In genomic region chr3:125478321-125478720, GRCh38 we compare ENCODE assay signal across 27 cellular contexts. TPM values are rescaled to one million over a fixed set of nuclear protein-coding genes. Genes with fewer than 3 reads are reported as not detected.
DNase-seq lines count a peak whose midpoint lies in the region; ATAC-seq and TF ChIP-seq lines count a peak whose summit lies in the region.
"Had no signal": no experiment of that assay in that cellular context is flagged by ENCODE, and none has a peak within 500 bp of the region (broad histone marks: within the 10 kb centered on the region; RNA-seq: fewer than 3 reads in every experiment).

No MANE protein-coding gene starts in this region.

- no peak overlapping the region for H4K5ac ChIP-seq in IMR-90 (ENCODE audit: low read depth, low read length)

- H3K36me3 ChIP-seq in IMR-90 (ENCODE audit: control insufficient read depth, insufficient read depth, low read length): peaks cover 19% of the 10 kb centered on the region
- no peaks in the 10 kb centered on the region for H3K36me3 ChIP-seq in neural progenitor cell
- H3K36me3 ChIP-seq in CD4-positive, alpha-beta memory T cell (ENCODE audit: insufficient read depth, low read length): peaks cover 7% of the 10 kb centered on the region

- H3K4me2 ChIP-seq in IMR-90 (ENCODE audit: low read depth, low read length) (no peak overlapping the region), neural progenitor cell (no peak overlapping the region)

- H3K36me3 Mint-ChIP-seq in neural progenitor cell: peaks cover 22% of the 10 kb centered on the region
- peaks cover 39 to 40% of the 10 kb centered on the region in 2 donors for H3K36me3 Mint-ChIP-seq in CD4-positive, alpha-beta memory T cell

- no peaks in the 10 kb centered on the region for H3K79me2 ChIP-seq in neural progenitor cell (ENCODE audit: low read depth)

- POLR2A ChIA-PET in IMR-90 (lab: Charles Lee; ENCODE audit: unreplicated experiment): no interaction called here
- POLR2A ChIA-PET in CD4-positive, alpha-beta memory T cell (lab: Charles Lee; ENCODE audit: partially characterized antibody): no interaction called here

- no peak overlapping the region for H4K91ac ChIP-seq in IMR-90 (ENCODE audit: insufficient read depth, low read depth, low read length)

- no peak for TF ChIP-seq RAD21 in IMR-90 (IDR thresholded peaks at IDR 0.05; ENCODE audit: low read length)

- no peak overlapping the region for H2AK5ac ChIP-seq in IMR-90 (ENCODE audit: low read depth, low read length)

- H3K9me1 ChIP-seq in IMR-90 (ENCODE audit: insufficient read depth, low read length): peaks cover 3% of the 10 kb centered on the region; the same call in 1 of the 2 replicates

- TF ChIP-seq POLR2A in IMR-90 (IDR thresholded peaks at IDR 0.05; ENCODE audit: low read depth, low read length): no peak

- H4K20me1 ChIP-seq in IMR-90 (ENCODE audit: insufficient read depth, low read length) (no peaks in the 10 kb centered on the region; the same call in 1 of the 2 replicates), neural progenitor cell (ENCODE audit: low read depth) (no peaks in the 10 kb centered on the region)

- H3K27ac Mint-ChIP-seq in neural progenitor cell: no peak overlapping the region
- H3K27ac Mint-ChIP-seq in CD4-positive, alpha-beta memory T cell: no peak overlapping the region
- H3K27ac Mint-ChIP-seq: activated naive CD8-positive, alpha-beta T cell treated with anti-CD3 and anti-CD28 coated beads for 36 hours; endodermal cell; IgD-negative memory B cell; immature natural killer cell; nephron; T-helper 17 cell had no signal

- dilution Hi-C loops in IMR-90 (cut with HindIII; ENCODE audit: low sequenced_read_pairs, unreplicated experiment): no loop called here

- no TSS peak for BruUV-seq in IMR-90 (replicated peaks; lab: Mats Ljungman, UMichigan)

- no peak overlapping the region for H3K27ac ChIP-seq in IMR-90 (ENCODE audit: insufficient read depth, low read length)
- peak overlapping the region; percentile 15 for H3K27ac ChIP-seq in neural progenitor cell
- H3K27ac ChIP-seq in CD4-positive, alpha-beta memory T cell (ENCODE audit: low read depth, low read length): no peak overlapping the region
- H3K27ac ChIP-seq: body of pancreas, foreskin keratinocyte, left ventricle myocardium inferior, right lobe of liver had no signal

- H3K4me3 ChIP-seq in IMR-90 (ENCODE audit: insufficient read depth, low read depth, low read length): no peak overlapping the region
- no peak overlapping the region for H3K4me3 ChIP-seq in neural progenitor cell
- no peak overlapping the region for H3K4me3 ChIP-seq in CD4-positive, alpha-beta memory T cell (ENCODE audit: low read length in 2 of 2)
- H3K4me3 ChIP-seq: body of pancreas, GM12878, left ventricle myocardium inferior, MG63, right lobe of liver had no signal

- H3K9me3 Mint-ChIP-seq in neural progenitor cell: no peaks in the 10 kb centered on the region
- no peaks in the 10 kb centered on the region for H3K9me3 Mint-ChIP-seq in CD4-positive, alpha-beta memory T cell
- H3K9me3 Mint-ChIP-seq: activated naive CD8-positive, alpha-beta T cell treated with anti-CD3 and anti-CD28 coated beads for 36 hours; endodermal cell; IgD-negative memory B cell; immature natural killer cell; nephron had no signal

- CTCF ChIA-PET in IMR-90 (lab: Yijun Ruan, JAX): no interaction called here
- CTCF ChIA-PET in CD4-positive, alpha-beta memory T cell (lab: Charles Lee; ENCODE audit: partially characterized antibody): no interaction called here

- H3K18ac ChIP-seq in IMR-90 (ENCODE audit: low read depth, low read length): no peak overlapping the region

- no peaks in the 10 kb centered on the region for H3K27me3 ChIP-seq in IMR-90 (ENCODE audit: control insufficient read depth, insufficient read depth, low read length)
- H3K27me3 ChIP-seq in neural progenitor cell: no peaks in the 10 kb centered on the region
- H3K27me3 ChIP-seq in CD4-positive, alpha-beta memory T cell (ENCODE audit: insufficient read depth, low read length): no peaks in the 10 kb centered on the region
- H3K27me3 ChIP-seq: body of pancreas, foreskin keratinocyte, MG63, right lobe of liver had no signal

- H3K4me3 Mint-ChIP-seq in neural progenitor cell: no peak overlapping the region
- no peak overlapping the region for H3K4me3 Mint-ChIP-seq in CD4-positive, alpha-beta memory T cell
- H3K4me3 Mint-ChIP-seq: activated naive CD8-positive, alpha-beta T cell treated with anti-CD3 and anti-CD28 coated beads for 36 hours; endodermal cell; IgD-negative memory B cell; immature natural killer cell; nephron; T-helper 17 cell had no signal

- H3K4me1 Mint-ChIP-seq in neural progenitor cell: no peaks in the 10 kb centered on the region
- H3K4me1 Mint-ChIP-seq in CD4-positive, alpha-beta memory T cell: peaks cover 0 to under 1% (median 0%) of the 10 kb centered on the region in 4 donors
- H3K4me1 Mint-ChIP-seq: activated naive CD8-positive, alpha-beta T cell treated with anti-CD3 and anti-CD28 coated beads for 36 hours; endodermal cell; IgD-negative memory B cell; immature natural killer cell; nephron; T-helper 17 cell had no signal

- no peak overlapping the region for H3K4ac ChIP-seq in IMR-90 (ENCODE audit: low read depth, low read length)

- peak; percentile 35; the same call in 1 of the 2 replicates for ATAC-seq in IMR-90 (ENCODE audit: low read depth)
- ATAC-seq in HG02885 (IDR thresholded peaks at IDR 0.05; ENCODE audit: poor library complexity, unreplicated experiment): no peak
- ATAC-seq: body of pancreas, foreskin keratinocyte, GM12878, right lobe of liver, T-helper 17 cell had no signal

- no peaks in the 10 kb centered on the region for H3K27me3 Mint-ChIP-seq in neural progenitor cell (ENCODE audit: insufficient read depth, low read depth)
- no peaks in the 10 kb centered on the region for H3K27me3 Mint-ChIP-seq in CD4-positive, alpha-beta memory T cell
- H3K27me3 Mint-ChIP-seq: activated naive CD8-positive, alpha-beta T cell treated with anti-CD3 and anti-CD28 coated beads for 36 hours; IgD-negative memory B cell; T-helper 17 cell had no signal

- no peaks in the 10 kb centered on the region for H3F3A ChIP-seq in neural progenitor cell (ENCODE audit: low read depth)

- H2BK5ac ChIP-seq in IMR-90 (ENCODE audit: low read depth, low read length, poor library complexity, severe bottlenecking): no peak overlapping the region

- no peak overlapping the region for H3K23ac ChIP-seq in IMR-90 (ENCODE audit: low read depth, low read length)

- H2BK120ac ChIP-seq in IMR-90 (ENCODE audit: low read depth, low read length): no peak overlapping the region

- no peak overlapping the region for H4K8ac ChIP-seq in IMR-90 (ENCODE audit: low read depth in 2 of 2, low read length in 2 of 2)

- H2AFZ ChIP-seq in IMR-90 (replicated peaks; ENCODE audit: low read length, poor library complexity): no peak overlapping the region
- no peak overlapping the region for H2AFZ ChIP-seq in neural progenitor cell (replicated peaks)

- H3K14ac ChIP-seq in IMR-90 (replicated peaks; ENCODE audit: low read depth, low read length): no peak overlapping the region

- H3K79me1 ChIP-seq in IMR-90 (ENCODE audit: low read depth in 1 of 2, low read length in 2 of 2): peaks cover 19 to 26% of the 10 kb centered on the region in 2 experiments

- no peak overlapping the region for H2AK9ac ChIP-seq in IMR-90 (replicated peaks; ENCODE audit: low read depth, low read length, poor library complexity)

- no peak overlapping the region for H2BK15ac ChIP-seq in IMR-90 (ENCODE audit: low read depth, low read length)

- H3K56ac ChIP-seq in IMR-90 (ENCODE audit: extremely low read depth, insufficient read depth, low read length): no peak overlapping the region

- H3K9me3 ChIP-seq in IMR-90 (ENCODE audit: control insufficient read depth, insufficient read depth, low read length) (no peaks in the 10 kb centered on the region), neural progenitor cell (ENCODE audit: low read depth) (no peaks in the 10 kb centered on the region)
- no peaks in the 10 kb centered on the region for H3K9me3 ChIP-seq in CD4-positive, alpha-beta memory T cell (ENCODE audit: control insufficient read depth in 1 of 2, low read length in 2 of 2)
- H3K9me3 ChIP-seq: body of pancreas, left ventricle myocardium inferior, MG63, right lobe of liver had no signal

- WGBS in IMR-90 (ENCODE audit: extremely low coverage in 2 of 2, insufficient read length in 1 of 2), 2 experiments: no CpG with 5 or more reads among the region's 2 CpGs

- in situ Hi-C loops in IMR-90 (cut with MboI; ENCODE audit: low sequenced_read_pairs): no loop called here

- H3K9ac ChIP-seq in IMR-90 (ENCODE audit: low read depth, low read length) (no peak overlapping the region), neural progenitor cell (no peak overlapping the region)

- DNase-seq in EH (ENCODE audit: low read depth): peak; percentile 85
- DNase-seq in IMR-90: peak; percentile 66
- peak; percentile 20 for DNase-seq in fibroblast of gingiva (ENCODE audit: low read depth)
- DNase-seq in neural progenitor cell (ENCODE audit: low spot score): no peak
- no peak for DNase-seq in stimulated activated naive CD4-positive, alpha-beta T cell (lab: John Stamatoyannopoulos, UW)
- DNase-seq in CD4-positive, alpha-beta memory T cell: no peak
- DNase-seq in stimulated activated CD4-positive, alpha-beta T cell treated with anti-CD3 and anti-CD28 coated beads, Interleukin-1b, Interleukin-23, amount 100 ng/mL, for 48 hours: no peak
- DNase-seq: activated CD8-positive, alpha-beta memory T cell treated with anti-CD3 and anti-CD28 coated beads, Interleukin-2, amount 50 U/mL, for 48 hours; activated naive CD8-positive, alpha-beta T cell treated with anti-CD3 and anti-CD28 coated beads for 36 hours; body of pancreas; DMS153; endodermal cell; foreskin keratinocyte; GF-D8; immature natural killer cell; left ventricle myocardium inferior; MG63; midbrain; NCI-H146; NCI-H2171; NCI-H526 treated with DMSO at 0.1 percent for 48 hours; right lobe of liver; T-helper 17 cell had no signal

- intact Hi-C loops in IMR-90 (cut with micrococcal nuclease): no loop called here
- intact Hi-C loops in CD4-positive, alpha-beta memory T cell (cut with micrococcal nuclease): no loop called here

- TF ChIP-seq CTCF in IMR-90 (conservative IDR thresholded peaks at IDR 0.05; ENCODE audit: low read depth, low read length): no peak
- TF ChIP-seq CTCF in neural progenitor cell (IDR thresholded peaks at IDR 0.05): no peak

- H3K4me1 ChIP-seq in IMR-90 (ENCODE audit: control insufficient read depth, insufficient read depth, low read length) (peaks cover 2% of the 10 kb centered on the region; the same call in 1 of the 2 replicates), neural progenitor cell (no peaks in the 10 kb centered on the region)
- H3K4me1 ChIP-seq in CD4-positive, alpha-beta memory T cell (ENCODE audit: insufficient read depth, low read length): no peaks in the 10 kb centered on the region
- H3K4me1 ChIP-seq: body of pancreas, foreskin keratinocyte, left ventricle myocardium inferior, right lobe of liver had no signal

- H2BK20ac ChIP-seq in IMR-90 (ENCODE audit: low read depth, low read length): no peak overlapping the region

RNA-seq across cellular contexts. Expression of gene SNX4, which starts 41.7 kb away (rescaled TPM):
- 25.6 and 42.2 TPM in 2 replicates for total RNA-seq in IMR-90 (2012; rRNA removed)
- 8.3 and 10.7 TPM in 2 replicates for polyA plus RNA-seq in IMR-90 (2012; rRNA removed)
- 2.9 and 5.7 TPM in 2 replicates for polyA plus RNA-seq in IMR-90 (2012; cell fraction: cytosol; rRNA removed)
- polyA plus RNA-seq in IMR-90 (2012; cell fraction: nucleus; rRNA removed; ENCODE audit: low replicate concordance): 3.3 and 7.3 TPM in 2 replicates
- 51.9 and 65.4 TPM in 2 replicates for total RNA-seq in neural progenitor cell (ENCODE audit: low replicate concordance)
- 10 to 100 TPM; 23.0 to 23.6 TPM for total RNA-seq in CD4-positive, alpha-beta memory T cell
- polyA plus RNA-seq in CD4-positive, alpha-beta memory T cell: 10 to 100 TPM; 24.2 to 28.6 TPM

Comparison
In these comparisons a context has a peak if more than half of its experiments do, and no peak if none do; other contexts are left out.
1. DNase-seq: peak in EH (single experiment), IMR-90 (single experiment) and fibroblast of gingiva (single experiment); none in neural progenitor cell (single experiment), stimulated activated naive CD4-positive, alpha-beta T cell (0 of 6), CD4-positive, alpha-beta memory T cell (0 of 5) and stimulated activated CD4-positive, alpha-beta T cell treated with anti-CD3 and anti-CD28 coated beads, Interleukin-1b, Interleukin-23, amount 100 ng/mL, for 48 hours (single experiment).